In the genomic region with DNA sequence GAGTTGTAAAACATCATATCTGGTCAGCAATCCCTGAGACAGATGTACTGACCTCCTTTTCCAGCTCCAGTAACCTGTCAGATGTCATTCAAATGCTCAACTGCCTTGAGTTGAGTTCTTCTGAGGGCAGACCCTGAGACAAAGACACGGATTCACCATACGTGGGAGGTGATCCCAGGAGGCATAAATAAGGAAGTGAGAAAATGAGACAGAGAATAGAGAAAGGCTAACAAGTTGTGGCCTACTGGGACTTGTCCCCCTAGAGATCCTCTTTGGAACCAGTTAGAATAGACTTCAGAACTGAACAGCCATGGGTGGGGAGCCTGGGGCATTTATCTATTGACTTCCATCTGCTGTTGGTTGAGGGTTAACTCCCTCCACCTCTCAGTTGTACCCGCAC, we compare ENCODE assay signal across 17 cellular contexts.
A peak's percentile ranks its signal among the peaks of the same experiment; 100 is the strongest.
DNase-seq lines count a peak whose midpoint lies in the region; ATAC-seq, FAIRE-seq and TF ChIP-seq lines count a peak whose summit lies in the region.
"Had no signal": no experiment of that assay in that cellular context is flagged by ENCODE, and none has a peak within 500 bp of the region (broad histone marks: within the 10 kb centered on the region; RNA-seq: fewer than 3 reads in every experiment).

No MANE protein-coding gene starts in this region.

- peaks cover 10% of the 10 kb centered on the region for H3K27me3 Mint-ChIP-seq in stimulated activated memory B cell treated with anti-CD40 and anti-IgM and Interleukin-4, amounts not matched to agents 10 μg/mL and 1 μg/mL and 100 μg/mL, for 72 hours

- no peaks in the 10 kb centered on the region for H4K20me1 ChIP-seq in GM12878 (ENCODE audit: control insufficient read depth, insufficient read depth)
- H4K20me1 ChIP-seq: BLaER1 treated with 17β-estradiol and CSF1 and Interleukin-3, amounts not matched to agents 10 nM and 100 nM had no signal

- no peak overlapping the region for H3K4me2 ChIP-seq in GM12878 (ENCODE audit: control insufficient read depth, insufficient read depth)
- H3K4me2 ChIP-seq: BLaER1 treated with 17β-estradiol and CSF1 and Interleukin-3, amounts not matched to agents 10 nM and 100 nM; GM23338 had no signal

- intact Hi-C loops in GM12878 (cut with micrococcal nuclease; ENCODE audit: unreplicated experiment) = no loop called here

- RAD21 ChIA-PET in GM12878 (lab: Charles Lee; ENCODE audit: unreplicated experiment) = no interaction called here

- H3K4me3 ChIP-seq in GM12878 = no peak overlapping the region
- H3K4me3 ChIP-seq: BLaER1 treated with 17β-estradiol and CSF1 and Interleukin-3, amounts not matched to agents 10 nM and 100 nM; GM23338 had no signal

- no peaks in the 10 kb centered on the region for H3K4me1 ChIP-seq in GM12878 (ENCODE audit: control insufficient read depth, insufficient read depth, low read length)

- peaks cover 7% of the 10 kb centered on the region for H3K4me1 Mint-ChIP-seq in stimulated activated memory B cell treated with anti-CD40 and anti-IgM and Interleukin-4, amounts not matched to agents 10 μg/mL and 1 μg/mL and 100 μg/mL, for 72 hours
- H3K4me1 Mint-ChIP-seq: GM23338 had no signal

- no peak for TF ChIP-seq RAD21 in GM12878 (IDR thresholded peaks at IDR 0.05; ENCODE audit: insufficient read depth, low read depth, low read length)

- H3K9me3 ChIP-seq in GM12878 (replicated peaks; ENCODE audit: control insufficient read depth, insufficient read depth, low read length) = no peaks in the 10 kb centered on the region; the same call in 2 of the 3 replicates

- in situ Hi-C loops in GM12878 (cut with MboI) = no loop called here

- H3K27me3 ChIP-seq in GM12878 (replicated peaks in 1 of 2; ENCODE audit: control insufficient read depth in 2 of 2, insufficient read depth in 2 of 2, low read length in 1 of 2) = no peaks in the 10 kb centered on the region
- H3K27me3 ChIP-seq: BLaER1 treated with 17β-estradiol and CSF1 and Interleukin-3, amounts not matched to agents 10 nM and 100 nM had no signal

- DNase-seq in GM12891 (ENCODE audit: insufficient read length, low spot score) (no peak), MV-4-11 (lab: John Stamatoyannopoulos, UW) (peak; percentile 6), GM12878 (ENCODE audit: low read depth, low spot score) (no peak), UCSD-AML1 (lab: John Stamatoyannopoulos, UW; ENCODE audit: unreplicated experiment) (no peak)
- DNase-seq in stimulated activated CD4-positive, alpha-beta T cell treated with anti-CD3 and anti-CD28 coated beads, Interleukin-2, amount 100 ng/mL, for 24 hours = no peak
- DNase-seq: Calu3; CD8-positive, alpha-beta T cell; DMS79 treated with DMSO at 0.1 percent for 48 hours; GF-D8; HCEC 1CT had no signal

- ATAC-seq in GM12878 = no peak; the same call in 1 of the 3 replicates
- peak; percentile 44 for ATAC-seq in stimulated activated memory B cell treated with anti-CD40 and anti-IgM and Interleukin-4, amounts not matched to agents 10 μg/mL and 1 μg/mL and 100 μg/mL, for 72 hours
- no peak for ATAC-seq in GM18498 (IDR thresholded peaks at IDR 0.05; ENCODE audit: unreplicated experiment)
- ATAC-seq: CD8-positive, alpha-beta T cell; GM23338 had no signal

- H3K36me3 Mint-ChIP-seq in stimulated activated memory B cell treated with anti-CD40 and anti-IgM and Interleukin-4, amounts not matched to agents 10 μg/mL and 1 μg/mL and 100 μg/mL, for 72 hours = no peaks in the 10 kb centered on the region
- H3K36me3 Mint-ChIP-seq: CD8-positive, alpha-beta T cell had no signal

- H3K9me3 Mint-ChIP-seq in stimulated activated memory B cell treated with anti-CD40 and anti-IgM and Interleukin-4, amounts not matched to agents 10 μg/mL and 1 μg/mL and 100 μg/mL, for 72 hours = peaks cover 6% of the 10 kb centered on the region
- H3K9me3 Mint-ChIP-seq: CD8-positive, alpha-beta T cell; GM23338 had no signal

- no peak overlapping the region for H3K4me3 Mint-ChIP-seq in stimulated activated memory B cell treated with anti-CD40 and anti-IgM and Interleukin-4, amounts not matched to agents 10 μg/mL and 1 μg/mL and 100 μg/mL, for 72 hours
- H3K4me3 Mint-ChIP-seq: B cell; CD8-positive, alpha-beta T cell; GM23338 had no signal

- no peak overlapping the region for H3K27ac ChIP-seq in GM12878 (ENCODE audit: control insufficient read depth, insufficient read depth)
- H3K27ac ChIP-seq: BLaER1 treated with 17β-estradiol and CSF1 and Interleukin-3, amounts not matched to agents 10 nM and 100 nM had no signal

- TF ChIP-seq CTCF in GM12878 (IDR thresholded peaks at IDR 0.05 in 2 of 3, conservative IDR thresholded peaks at IDR 0.05 in 1 of 3; ENCODE audit: control insufficient read depth in 2 of 3, extremely low read depth in 1 of 3, insufficient read depth in 1 of 3, low read depth in 3 of 3, low read length in 3 of 3) = no peak

- POLR2A ChIA-PET in GM12878 (lab: Charles Lee) = no interaction called here

- FAIRE-seq in GM12891 (lab: Jason Lieb, UNC) = no peak
- FAIRE-seq in GM12878 (lab: Jason Lieb, UNC) = no peak
- FAIRE-seq: GM18507, H54 had no signal

- CTCF ChIA-PET in GM12878 (lab: Yijun Ruan, JAX) = no interaction called here

- H3K79me2 ChIP-seq in GM12878 (ENCODE audit: control insufficient read depth, insufficient read depth, low read length) = no peaks in the 10 kb centered on the region

- TF ChIP-seq POLR2A in GM12891 (IDR thresholded peaks at IDR 0.05; ENCODE audit: low read depth, low read length) (no peak), GM12878 (IDR thresholded peaks at IDR 0.05; ENCODE audit: low read depth, low read length) (no peak)

- H3K36me3 ChIP-seq in GM12878 (ENCODE audit: control insufficient read depth in 2 of 2, insufficient read depth in 2 of 2, low read length in 1 of 2) = no peaks in the 10 kb centered on the region
- H3K36me3 ChIP-seq: BLaER1 treated with 17β-estradiol and CSF1 and Interleukin-3, amounts not matched to agents 10 nM and 100 nM had no signal

- H3K27ac Mint-ChIP-seq in stimulated activated memory B cell treated with anti-CD40 and anti-IgM and Interleukin-4, amounts not matched to agents 10 μg/mL and 1 μg/mL and 100 μg/mL, for 72 hours = no peak overlapping the region
- H3K27ac Mint-ChIP-seq: B cell; CD8-positive, alpha-beta T cell; GM23338 had no signal

- H3K9ac ChIP-seq in GM12878 (ENCODE audit: control insufficient read depth, insufficient read depth, low read length) = no peak overlapping the region
- H3K9ac ChIP-seq: BLaER1 treated with 17β-estradiol and CSF1 and Interleukin-3, amounts not matched to agents 10 nM and 100 nM had no signal

- SMC1A ChIA-PET in GM12878 (lab: Charles Lee; ENCODE audit: uncharacterized antibody, unreplicated experiment) = interaction anchor here (1.0 kb wide), 1 partner anchor 617 kb away, joined by 3 read pairs; no protein-coding TSS in a partner anchor

- H2AFZ ChIP-seq in GM12878 (ENCODE audit: control insufficient read depth, low read depth, low read length) = no peak overlapping the region
- H2AFZ ChIP-seq: GM23338 had no signal

- whole genome bisulfite sequencing in GM12878 (ENCODE audit: insufficient coverage, insufficient replicate concordance, low lambda C conversion rate, missing lambda C conversion rate) = 17% methylated on average over 3 of the region's 3 CpGs

- no TSS peak for BruUV-seq in GM12878 (replicated peaks; lab: Mats Ljungman, UMichigan)

- TF ChIP-seq EP300 in GM12878 (IDR thresholded peaks at IDR 0.05; ENCODE audit: borderline replicate concordance in 1 of 2, control insufficient read depth in 1 of 2, low read depth in 2 of 2, low read length in 2 of 2) = no peak

TF ChIP-seq in GM12891, 5 proteins besides CTCF, POLR2A, EP300 and RAD21:
- TF ChIP-seq PAX5 (IDR thresholded peaks at IDR 0.05; ENCODE audit: insufficient read depth, low read length, severe bottlenecking) (no peak), POLR2AphosphoS5 (IDR thresholded peaks at IDR 0.05; ENCODE audit: low read depth, low read length) (no peak), TAF1 (IDR thresholded peaks at IDR 0.05; ENCODE audit: low read depth, low read length) (no peak), SPI1 (IDR thresholded peaks at IDR 0.05; ENCODE audit: low read depth, low read length) (peak; percentile 73), POU2F2 (IDR thresholded peaks at IDR 0.05; ENCODE audit: low read depth, low read length) (no peak)

TF ChIP-seq in GM12878, 131 proteins besides CTCF, POLR2A, EP300 and RAD21:
- TF ChIP-seq SPI1 (IDR thresholded peaks at IDR 0.05; ENCODE audit: borderline replicate concordance, insufficient read depth, low read depth, low read length) (peak; percentile 60; the same call in 1 of the 2 replicates), CBX5 (IDR thresholded peaks at IDR 0.05; ENCODE audit: low read depth) (no peak), ZNF592 (IDR thresholded peaks at IDR 0.05) (no peak), ZZZ3 (IDR thresholded peaks at IDR 0.05; ENCODE audit: control insufficient read depth, insufficient read length, low read depth) (no peak)
